14 cellular contexts compared by ENCODE assay signal in the genomic region with DNA sequence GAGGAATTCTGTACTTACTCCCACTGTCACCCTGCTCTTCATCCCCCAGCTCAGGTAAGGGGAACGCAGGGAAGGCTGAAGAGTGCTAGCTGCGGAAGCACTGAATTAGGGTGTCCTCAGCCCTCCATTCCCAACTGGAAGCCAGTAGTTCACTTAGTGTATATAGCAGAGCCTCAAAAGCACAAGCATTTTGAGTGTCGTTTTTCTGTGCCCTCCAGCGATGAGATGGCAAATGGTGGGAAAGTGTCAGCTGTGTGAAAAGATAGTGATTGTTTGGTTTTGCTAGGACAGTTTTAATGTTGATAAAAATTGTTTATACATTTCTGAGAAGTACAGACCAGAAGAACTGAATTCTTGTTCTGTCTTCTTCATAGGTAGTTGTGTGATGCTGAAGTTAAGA. TPM values are rescaled to one million over a fixed set of nuclear protein-coding genes. Genes with fewer than 3 reads are reported as not detected.
DNase-seq lines count a peak whose midpoint lies in the region; ATAC-seq and TF ChIP-seq lines count a peak whose summit lies in the region.
"Had no signal": no experiment of that assay in that cellular context is flagged by ENCODE, and none has a peak within 500 bp of the region (broad histone marks: within the 10 kb centered on the region; RNA-seq: fewer than 3 reads in every experiment).

No MANE protein-coding gene starts in this region.

- H3K27me3 ChIP-seq in endodermal cell (ENCODE audit: control insufficient read depth, insufficient read depth, low read length, poor library complexity, severe bottlenecking): no peaks in the 10 kb centered on the region
- H3K27me3 ChIP-seq: BE2C had no signal

- no peak overlapping the region for H3K4me3 Mint-ChIP-seq in activated T-cell treated with anti-CD3 and anti-CD28 coated beads, Interleukin-2, amount 50 U/mL, for 24 hours
- H3K4me3 Mint-ChIP-seq in activated T-cell treated with anti-CD3 and anti-CD28 coated beads, Interleukin-2, amount 50 U/mL, for 4 hours: no peak overlapping the region
- no peak overlapping the region for H3K4me3 Mint-ChIP-seq in endodermal cell
- H3K4me3 Mint-ChIP-seq: CD4-positive, alpha-beta T cell; H9 had no signal

- no peak overlapping the region for H3K9ac ChIP-seq in endodermal cell (ENCODE audit: extremely low read depth, low read length, poor library complexity, severe bottlenecking)

- peak overlapping the region; percentile 69 for H3K27ac Mint-ChIP-seq in activated T-cell treated with anti-CD3 and anti-CD28 coated beads, Interleukin-2, amount 50 U/mL, for 24 hours
- H3K27ac Mint-ChIP-seq in endodermal cell: peak overlapping the region; percentile 48
- H3K27ac Mint-ChIP-seq: CD4-positive, alpha-beta T cell; H9 had no signal

- peaks cover 6% of the 10 kb centered on the region for H3K4me1 ChIP-seq in endodermal cell (ENCODE audit: control insufficient read depth, insufficient read depth, low read length)

- peaks cover 92% of the 10 kb centered on the region for H3K36me3 ChIP-seq in endodermal cell (ENCODE audit: control insufficient read depth, insufficient read depth, low read length)

- TF ChIP-seq CTCF in endodermal cell (conservative IDR thresholded peaks at IDR 0.05): no peak

- H3K4me3 ChIP-seq in endodermal cell (ENCODE audit: low read length): no peak overlapping the region

- H3K9me3 Mint-ChIP-seq in activated T-cell treated with anti-CD3 and anti-CD28 coated beads, Interleukin-2, amount 50 U/mL, for 24 hours: no peaks in the 10 kb centered on the region
- no peaks in the 10 kb centered on the region for H3K9me3 Mint-ChIP-seq in activated T-cell treated with anti-CD3 and anti-CD28 coated beads, Interleukin-2, amount 50 U/mL, for 4 hours
- H3K9me3 Mint-ChIP-seq in endodermal cell: no peaks in the 10 kb centered on the region
- H3K9me3 Mint-ChIP-seq: CD4-positive, alpha-beta T cell; H9 had no signal

- H3K9me3 ChIP-seq in endodermal cell (ENCODE audit: control insufficient read depth, low read length): no peaks in the 10 kb centered on the region
- H3K9me3 ChIP-seq: BE2C had no signal

- peaks cover 53% of the 10 kb centered on the region for H3K4me1 Mint-ChIP-seq in activated T-cell treated with anti-CD3 and anti-CD28 coated beads, Interleukin-2, amount 50 U/mL, for 24 hours (ENCODE audit: low read depth)
- H3K4me1 Mint-ChIP-seq in activated T-cell treated with anti-CD3 and anti-CD28 coated beads, Interleukin-2, amount 50 U/mL, for 4 hours (ENCODE audit: low read depth): peaks cover 18% of the 10 kb centered on the region
- peaks cover 12% of the 10 kb centered on the region for H3K4me1 Mint-ChIP-seq in endodermal cell

- 94 to 95% methylated on average over 2 to 4 of the region's 4 CpGs for WGBS in endodermal cell (ENCODE audit: insufficient coverage in 1 of 2, insufficient read length in 1 of 2), 2 experiments

- DNase-seq in activated T-cell treated with anti-CD3 and anti-CD28 coated beads, Interleukin-2, amount 50 U/mL, for 24 hours: no peak
- no peak for DNase-seq in activated T-cell treated with anti-CD3 and anti-CD28 coated beads, Interleukin-2, amount 50 U/mL, for 4 hours
- no peak for DNase-seq in endodermal cell
- no peak for DNase-seq in substantia nigra (lab: John Stamatoyannopoulos, UW)
- no peak for DNase-seq in activated CD4-positive, alpha-beta T cell treated with anti-CD3 and anti-CD28 coated beads for 1 hour
- DNase-seq: 8988T; CD4-positive, alpha-beta T cell; H9; NCI-H446 treated with DMSO at 0.1 percent for 48 hours; NK-92 treated with Interleukin-12 subunit alpha and Interleukin-12 subunit beta, amount 100 ng/mL, for 24 hours had no signal

- ATAC-seq in activated T-cell treated with anti-CD3 and anti-CD28 coated beads, Interleukin-2, amount 50 U/mL, for 4 hours: no peak
- no peak for ATAC-seq in HG03457 (IDR thresholded peaks at IDR 0.05; ENCODE audit: unreplicated experiment)
- no peak for ATAC-seq in HG02623 (IDR thresholded peaks at IDR 0.05; ENCODE audit: unreplicated experiment)

- no peaks in the 10 kb centered on the region for H3K27me3 Mint-ChIP-seq in activated T-cell treated with anti-CD3 and anti-CD28 coated beads, Interleukin-2, amount 50 U/mL, for 24 hours
- no peaks in the 10 kb centered on the region for H3K27me3 Mint-ChIP-seq in activated T-cell treated with anti-CD3 and anti-CD28 coated beads, Interleukin-2, amount 50 U/mL, for 4 hours (ENCODE audit: low read depth)
- no peaks in the 10 kb centered on the region for H3K27me3 Mint-ChIP-seq in endodermal cell (ENCODE audit: insufficient read depth)
- H3K27me3 Mint-ChIP-seq: CD4-positive, alpha-beta T cell had no signal

- H3K36me3 Mint-ChIP-seq in activated T-cell treated with anti-CD3 and anti-CD28 coated beads, Interleukin-2, amount 50 U/mL, for 24 hours (ENCODE audit: low read depth): peaks cover 96% of the 10 kb centered on the region
- peaks cover 56% of the 10 kb centered on the region for H3K36me3 Mint-ChIP-seq in activated T-cell treated with anti-CD3 and anti-CD28 coated beads, Interleukin-2, amount 50 U/mL, for 4 hours (ENCODE audit: insufficient read depth)
- peaks cover 65% of the 10 kb centered on the region for H3K36me3 Mint-ChIP-seq in endodermal cell (ENCODE audit: low read depth)

- H3K27ac ChIP-seq in angular gyrus (ENCODE audit: low read depth, low read length) (peak overlapping the region; percentile 74), endodermal cell (ENCODE audit: low read depth, low read length) (no peak overlapping the region), substantia nigra (ENCODE audit: low read depth, low read length, poor library complexity, severe bottlenecking) (peak overlapping the region; percentile 1)

RNA-seq across cellular contexts. Expression of gene MRPS22, which starts 10.8 kb away (rescaled TPM):
- total RNA-seq in activated T-cell treated with anti-CD3 and anti-CD28 coated beads, Interleukin-2, amount 50 U/mL, for 4 hours: 10 to 100 TPM; 59.4 to 77.6 (median 72.2) TPM
- 10 to 100 TPM; 34.8 to 38.7 TPM for total RNA-seq in endodermal cell
- 54.7 TPM for polyA plus RNA-seq in endodermal cell (2013, experiment 1 of 2)
- 45.2 TPM for polyA plus RNA-seq in endodermal cell (2013, experiment 2 of 2)

RNA-seq across cellular contexts. Expression of gene COPB2, which starts 34.8 kb away (rescaled TPM):
- 10 to 100 TPM; 83.3 to 89.1 (median 87.2) TPM for total RNA-seq in activated T-cell treated with anti-CD3 and anti-CD28 coated beads, Interleukin-2, amount 50 U/mL, for 4 hours
- total RNA-seq in endodermal cell: 100 to 1,000 TPM; 161 to 184 TPM
- 122 TPM for polyA plus RNA-seq in endodermal cell (2013, experiment 1 of 2)
- polyA plus RNA-seq in endodermal cell (2013, experiment 2 of 2): 128 TPM
